In the genomic region with DNA sequence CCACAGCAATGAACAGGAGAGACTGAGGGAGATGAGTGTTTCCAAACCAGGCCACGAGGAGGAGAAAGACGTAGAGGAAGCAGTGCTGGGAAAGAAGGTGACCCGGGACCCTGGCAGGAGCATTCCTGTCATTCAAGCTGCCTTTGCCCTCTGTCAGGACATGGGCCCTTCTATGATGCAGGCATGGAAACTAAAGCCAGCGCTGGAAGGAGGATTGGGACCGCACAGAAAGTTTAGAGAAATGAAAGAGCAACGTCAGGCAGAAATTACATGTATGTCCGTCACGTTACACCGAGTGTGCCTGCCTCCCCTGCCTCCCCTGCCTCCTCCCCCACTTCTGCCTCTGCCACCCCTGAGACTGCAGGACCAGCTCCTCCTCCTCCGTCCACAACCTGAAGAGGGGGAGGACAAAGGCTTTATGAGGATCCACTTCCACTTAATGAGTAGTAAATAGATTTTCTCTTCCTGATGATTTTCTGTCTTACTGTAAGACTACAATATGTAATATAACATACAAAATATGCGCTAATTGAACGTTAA, we compare ENCODE assay signal across 22 cellular contexts. TPM values are rescaled to one million over a fixed set of nuclear protein-coding genes. Genes with fewer than 3 reads are reported as not detected.
DNase-seq lines count a peak whose midpoint lies in the region; ATAC-seq, FAIRE-seq and TF ChIP-seq lines count a peak whose summit lies in the region.
"Had no signal": no experiment of that assay in that cellular context is flagged by ENCODE, and none has a peak within 500 bp of the region (broad histone marks: within the 10 kb centered on the region; RNA-seq: fewer than 3 reads in every experiment).

No MANE protein-coding gene starts in this region.

- no peak for TF ChIP-seq POLR2A in NB4 (IDR thresholded peaks at IDR 0.05; ENCODE audit: extremely low read depth, insufficient read length)
- TF ChIP-seq POLR2A in suprapubic skin (IDR thresholded peaks at IDR 0.05): no peak

- H3K36me3 Mint-ChIP-seq in activated naive CD4-positive, alpha-beta T cell treated with anti-CD3 and anti-CD28 coated beads, Interleukin-2, amount 10 ng/mL, durations not matched to agents 7 days and 5 days: no peaks in the 10 kb centered on the region
- no peaks in the 10 kb centered on the region for H3K36me3 Mint-ChIP-seq in activated naive CD4-positive, alpha-beta T cell treated with anti-CD3 and anti-CD28 coated beads, Interleukin-2, amount 50 U/mL, for 72 hours
- H3K36me3 Mint-ChIP-seq: IgD-negative memory B cell had no signal

- CTCF ChIA-PET in activated naive CD4-positive, alpha-beta T cell treated with anti-CD3 and anti-CD28 coated beads, Interleukin-2, amount 10 ng/mL, durations not matched to agents 7 days and 5 days (lab: Charles Lee): interaction anchor here (1.9 kb wide), 1 partner anchor 71 kb away, joined by 9 read pairs; no protein-coding TSS in a partner anchor

- H3K9me3 Mint-ChIP-seq in activated naive CD4-positive, alpha-beta T cell treated with anti-CD3 and anti-CD28 coated beads, Interleukin-2, amount 10 ng/mL, durations not matched to agents 7 days and 5 days: no peaks in the 10 kb centered on the region
- no peaks in the 10 kb centered on the region for H3K9me3 Mint-ChIP-seq in activated naive CD4-positive, alpha-beta T cell treated with anti-CD3 and anti-CD28 coated beads, Interleukin-2, amount 50 U/mL, for 72 hours
- H3K9me3 Mint-ChIP-seq: activated CD4-positive, alpha-beta T cell treated with anti-CD3 and anti-CD28 coated beads, Interleukin-2, amount 10 ng/mL, durations not matched to agents 7 days and 5 days had no signal

- TF ChIP-seq CTCF in NB4 (IDR thresholded peaks at IDR 0.05; ENCODE audit: low read depth, low read length) (no peak), kidney (IDR thresholded peaks at IDR 0.05; ENCODE audit: borderline replicate concordance, extremely low read depth, insufficient read depth) (no peak), suprapubic skin (IDR thresholded peaks at IDR 0.05) (no peak), coronary artery (IDR thresholded peaks at IDR 0.05) (no peak)

- H3K36me3 ChIP-seq in kidney (ENCODE audit: control insufficient read depth in 1 of 2, insufficient read depth in 2 of 2, low read length in 2 of 2) (no peaks in the 10 kb centered on the region), suprapubic skin (no peaks in the 10 kb centered on the region)

- 83% methylated on average over 12 of the region's 12 CpGs for WGBS in suprapubic skin

- intact Hi-C loops in kidney (cut with DNase I): loop anchor here (5.0 kb wide), 1 partner anchor 74 kb away; no protein-coding TSS in a partner anchor

- no peaks in the 10 kb centered on the region for H3K27me3 ChIP-seq in suprapubic skin

- H3K4me3 ChIP-seq in NB4 (ENCODE audit: low read depth, low read length) (no peak overlapping the region), kidney (ENCODE audit: low read length in 2 of 2) (no peak overlapping the region), suprapubic skin (no peak overlapping the region), coronary artery (no peak overlapping the region)
- H3K4me3 ChIP-seq: SK-N-MC had no signal

- FAIRE-seq in kidney (lab: Jason Lieb, UNC): no peak
- FAIRE-seq: endometrium, urothelium cell line had no signal

- ATAC-seq in activated naive CD4-positive, alpha-beta T cell treated with anti-CD3 and anti-CD28 coated beads, Interleukin-2, amount 50 U/mL, for 72 hours: no peak
- ATAC-seq: right cardiac atrium had no signal

- H3K9me3 ChIP-seq in kidney (ENCODE audit: control insufficient read depth in 1 of 2, low read length in 2 of 2) (no peaks in the 10 kb centered on the region), suprapubic skin (no peaks in the 10 kb centered on the region)

- peaks cover 22% of the 10 kb centered on the region for H3K27me3 Mint-ChIP-seq in activated naive CD4-positive, alpha-beta T cell treated with anti-CD3 and anti-CD28 coated beads, Interleukin-2, amount 10 ng/mL, durations not matched to agents 7 days and 5 days
- H3K27me3 Mint-ChIP-seq: activated CD4-positive, alpha-beta T cell treated with anti-CD3 and anti-CD28 coated beads, Interleukin-2, amount 10 ng/mL, durations not matched to agents 7 days and 5 days; IgD-negative memory B cell had no signal

- TF ChIP-seq EP300 in suprapubic skin (IDR thresholded peaks at IDR 0.05): no peak

- H3K9ac ChIP-seq in kidney (ENCODE audit: low read length in 2 of 2): no peak overlapping the region

- H3K4me3 Mint-ChIP-seq in activated naive CD4-positive, alpha-beta T cell treated with anti-CD3 and anti-CD28 coated beads, Interleukin-2, amount 10 ng/mL, durations not matched to agents 7 days and 5 days: no peak overlapping the region
- H3K4me3 Mint-ChIP-seq: activated CD4-positive, alpha-beta T cell treated with anti-CD3 and anti-CD28 coated beads, Interleukin-2, amount 10 ng/mL, durations not matched to agents 7 days and 5 days; IgD-negative memory B cell had no signal

- peaks cover 13% of the 10 kb centered on the region for H3K4me1 Mint-ChIP-seq in activated naive CD4-positive, alpha-beta T cell treated with anti-CD3 and anti-CD28 coated beads, Interleukin-2, amount 10 ng/mL, durations not matched to agents 7 days and 5 days

- peak; percentile 4 for DNase-seq in activated naive CD4-positive, alpha-beta T cell treated with anti-CD3 and anti-CD28 coated beads, Interleukin-2, amount 10 ng/mL, durations not matched to agents 7 days and 5 days
- DNase-seq in activated naive CD4-positive, alpha-beta T cell treated with anti-CD3 and anti-CD28 coated beads, Interleukin-2, amount 50 U/mL, for 72 hours (ENCODE audit: low spot score in 2 of 2): no peak
- peak; percentile 75 for DNase-seq in NB4 (ENCODE audit: low read depth)
- DNase-seq in kidney: peak; percentile 34
- peak; percentile 47 to 55 for DNase-seq in suprapubic skin (ENCODE audit: low spot score in 2 of 2)
- DNase-seq in DMS53 treated with DMSO at 0.1 percent for 48 hours (lab: John Stamatoyannopoulos, UW; ENCODE audit: unreplicated experiment): no peak
- DNase-seq in stimulated activated CD4-positive, alpha-beta T cell treated with anti-CD3 and anti-CD28 coated beads, Interleukin-4, amount 100 ng/mL, for 24 hours: no peak
- no peak for DNase-seq in coronary artery (ENCODE audit: low spot score)
- DNase-seq: activated CD4-positive, alpha-beta T cell treated with anti-CD3 and anti-CD28 coated beads, Interleukin-2, amount 10 ng/mL, durations not matched to agents 7 days and 5 days; activated gamma-delta T cell; amygdala; C1 segment of cervical spinal cord; DMS 273 treated with DMSO at 0.1 percent for 48 hours; GDM1; NCI-H1694; NCI-H774 had no signal

- no peak overlapping the region for H3K27ac Mint-ChIP-seq in activated naive CD4-positive, alpha-beta T cell treated with anti-CD3 and anti-CD28 coated beads, Interleukin-2, amount 10 ng/mL, durations not matched to agents 7 days and 5 days
- no peak overlapping the region for H3K27ac Mint-ChIP-seq in activated naive CD4-positive, alpha-beta T cell treated with anti-CD3 and anti-CD28 coated beads, Interleukin-2, amount 50 U/mL, for 72 hours
- H3K27ac Mint-ChIP-seq: activated CD4-positive, alpha-beta T cell treated with anti-CD3 and anti-CD28 coated beads, Interleukin-2, amount 10 ng/mL, durations not matched to agents 7 days and 5 days had no signal

- H3K4me1 ChIP-seq in kidney (ENCODE audit: control insufficient read depth in 1 of 2, insufficient read depth in 1 of 2, low read depth in 1 of 2, low read length in 2 of 2) (peaks cover 2 to 3% of the 10 kb centered on the region in 2 donors), suprapubic skin (peaks cover 8% of the 10 kb centered on the region)

- H3K27ac ChIP-seq in kidney (ENCODE audit: low read depth in 2 of 2, low read length in 2 of 2) (no peak overlapping the region), suprapubic skin (no peak overlapping the region), coronary artery (no peak overlapping the region)
- H3K27ac ChIP-seq: SK-N-MC, VCaP had no signal

RNA-seq across cellular contexts. Expression of gene PWWP2B, which starts 13.9 kb away (rescaled TPM):
- 1 to 10 TPM in 1 of 2 donors, under 1 TPM in 1; 0.64 to 4.3 TPM for total RNA-seq in activated naive CD4-positive, alpha-beta T cell treated with anti-CD3 and anti-CD28 coated beads, Interleukin-2, amount 50 U/mL, for 72 hours
- total RNA-seq in kidney: 24.3 TPM
- polyA plus RNA-seq in kidney (ENCODE audit: insufficient read depth, low read depth, low replicate concordance): 12.9 TPM
- 10 to 100 TPM; 15.2 to 19.4 (median 18.3) TPM for total RNA-seq in suprapubic skin

RNA-seq across cellular contexts. Expression of gene LRRC27, which starts 51.1 kb away (rescaled TPM):
- 1 to 10 TPM; 4.1 to 7.2 TPM for total RNA-seq in activated naive CD4-positive, alpha-beta T cell treated with anti-CD3 and anti-CD28 coated beads, Interleukin-2, amount 50 U/mL, for 72 hours
- total RNA-seq in kidney (14.6 TPM), suprapubic skin (10 to 100 TPM in 1 of 4 donors, 1 to 10 TPM in 3; 6.6 to 13.1 (median 7.1) TPM)
- 14.4 TPM for polyA plus RNA-seq in kidney (ENCODE audit: insufficient read depth, low read depth, low replicate concordance)

Comparison
In these comparisons a context has a peak if more than half of its experiments do, and no peak if none do; other contexts are left out.
1. DNase-seq: peak in activated naive CD4-positive, alpha-beta T cell treated with anti-CD3 and anti-CD28 coated beads, Interleukin-2, amount 10 ng/mL, durations not matched to agents 7 days and 5 days (single experiment), NB4 (single experiment), kidney (single experiment) and suprapubic skin (2 of 2); none in activated naive CD4-positive, alpha-beta T cell treated with anti-CD3 and anti-CD28 coated beads, Interleukin-2, amount 50 U/mL, for 72 hours (0 of 2), DMS53 treated with DMSO at 0.1 percent for 48 hours (single experiment), stimulated activated CD4-positive, alpha-beta T cell treated with anti-CD3 and anti-CD28 coated beads, Interleukin-4, amount 100 ng/mL, for 24 hours (single experiment) and coronary artery (single experiment).